1 cellular context compared by ENCODE assay signal in genomic region chr19:36136975-36137686, GRCh38.
TF ChIP-seq lines count a peak whose summit lies in the region.

No MANE protein-coding gene starts in this region.

TF ChIP-seq in IMR-90, 13 proteins besides CTCF, POLR2A, EP300 and RAD21:
- no peak for TF ChIP-seq MXI1 (IDR thresholded peaks at IDR 0.05; ENCODE audit: borderline replicate concordance, low read depth, low read length)
- TF ChIP-seq ELK1 (IDR thresholded peaks at IDR 0.05; ENCODE audit: borderline replicate concordance, low read depth, low read length) = no peak
- TF ChIP-seq MAZ (IDR thresholded peaks at IDR 0.05; ENCODE audit: borderline replicate concordance, low read depth, low read length) = no peak
- no peak for TF ChIP-seq NFE2L2 (IDR thresholded peaks at IDR 0.05; ENCODE audit: low read depth, low read length)
- TF ChIP-seq MAFK (IDR thresholded peaks at IDR 0.05; ENCODE audit: low read depth, low read length) = no peak
